1 cellular context compared by ENCODE assay signal in the genomic region with DNA sequence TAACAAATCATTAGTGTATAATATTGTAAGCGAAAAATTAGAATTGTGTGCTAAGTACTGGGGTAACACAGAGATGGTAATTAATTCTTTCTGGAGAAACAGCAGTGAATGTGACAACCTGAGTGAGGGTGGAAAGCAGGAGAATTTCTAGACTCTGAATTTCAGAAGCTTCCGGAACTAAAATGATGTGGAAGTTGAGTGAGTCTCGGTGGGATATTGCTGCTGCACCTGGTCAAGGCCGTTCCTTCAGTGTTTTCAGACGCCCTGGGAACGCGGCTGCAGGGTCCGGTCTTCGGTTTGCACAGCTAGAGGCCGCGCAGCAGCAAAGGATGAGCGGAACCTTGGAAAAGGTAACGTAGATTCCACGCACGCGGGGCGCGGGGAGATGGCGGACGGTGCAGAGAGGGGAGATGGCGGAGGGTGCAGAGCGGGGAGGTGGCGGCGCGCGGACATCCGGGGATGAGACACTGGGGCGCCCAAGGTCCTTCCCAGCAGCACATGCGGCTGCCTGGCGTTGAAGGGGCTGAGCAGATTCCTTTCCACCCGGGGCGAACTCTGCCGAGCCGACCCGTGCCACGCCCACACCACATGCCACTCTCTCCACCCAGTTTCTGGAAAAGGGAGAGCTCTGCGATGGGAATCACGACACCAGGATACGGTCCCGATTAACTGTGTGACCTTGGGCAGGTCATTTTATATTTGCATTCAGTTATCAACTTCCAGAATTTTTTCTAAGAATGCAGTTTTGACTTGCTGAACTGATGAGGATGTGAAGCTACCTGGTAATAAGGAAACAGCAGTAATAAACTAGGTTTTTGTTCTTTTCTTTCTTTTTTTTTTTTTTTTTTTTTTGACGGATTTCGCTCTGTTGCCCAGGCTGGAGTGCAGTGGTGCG.
TF ChIP-seq lines count a peak whose summit lies in the region.

A gene (plus strand): TSS at position 232 of the 895 bp plus-strand sequence. CDS start 98 bp downstream, at position 330.

TF ChIP-seq in HepG2, 621 proteins besides CTCF, POLR2A, EP300 and RAD21 (continued from another document and continues in another):
- TF ChIP-seq, protein P1, sequence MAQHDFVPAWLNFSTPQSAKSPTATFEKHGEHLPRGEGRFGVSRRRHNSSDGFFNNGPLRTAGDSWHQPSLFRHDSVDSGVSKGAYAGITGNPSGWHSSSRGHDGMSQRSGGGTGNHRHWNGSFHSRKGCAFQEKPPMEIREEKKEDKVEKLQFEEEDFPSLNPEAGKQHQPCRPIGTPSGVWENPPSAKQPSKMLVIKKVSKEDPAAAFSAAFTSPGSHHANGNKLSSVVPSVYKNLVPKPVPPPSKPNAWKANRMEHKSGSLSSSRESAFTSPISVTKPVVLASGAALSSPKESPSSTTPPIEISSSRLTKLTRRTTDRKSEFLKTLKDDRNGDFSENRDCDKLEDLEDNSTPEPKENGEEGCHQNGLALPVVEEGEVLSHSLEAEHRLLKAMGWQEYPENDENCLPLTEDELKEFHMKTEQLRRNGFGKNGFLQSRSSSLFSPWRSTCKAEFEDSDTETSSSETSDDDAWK (CRISPR knock-in tag; IDR thresholded peaks at IDR 0.05), result no peak
- TF ChIP-seq FOXK2 (IDR thresholded peaks at IDR 0.05), result peak; percentile 48; the same call in 1 of the 2 replicates
- no peak for TF ChIP-seq TBP (CRISPR knock-in tag; IDR thresholded peaks at IDR 0.05)
- TF ChIP-seq ZNF777 (CRISPR knock-in tag; IDR thresholded peaks at IDR 0.05), result peak; percentile 32; the same call in 1 of the 2 replicates
- TF ChIP-seq MBNL3 (CRISPR knock-in tag; conservative IDR thresholded peaks at IDR 0.05), result no peak
- TF ChIP-seq SIN3A (IDR thresholded peaks at IDR 0.05; ENCODE audit: borderline replicate concordance, low read depth, low read length), result peak; percentile 81; the same call in 1 of the 2 replicates
- TF ChIP-seq, protein P2, sequence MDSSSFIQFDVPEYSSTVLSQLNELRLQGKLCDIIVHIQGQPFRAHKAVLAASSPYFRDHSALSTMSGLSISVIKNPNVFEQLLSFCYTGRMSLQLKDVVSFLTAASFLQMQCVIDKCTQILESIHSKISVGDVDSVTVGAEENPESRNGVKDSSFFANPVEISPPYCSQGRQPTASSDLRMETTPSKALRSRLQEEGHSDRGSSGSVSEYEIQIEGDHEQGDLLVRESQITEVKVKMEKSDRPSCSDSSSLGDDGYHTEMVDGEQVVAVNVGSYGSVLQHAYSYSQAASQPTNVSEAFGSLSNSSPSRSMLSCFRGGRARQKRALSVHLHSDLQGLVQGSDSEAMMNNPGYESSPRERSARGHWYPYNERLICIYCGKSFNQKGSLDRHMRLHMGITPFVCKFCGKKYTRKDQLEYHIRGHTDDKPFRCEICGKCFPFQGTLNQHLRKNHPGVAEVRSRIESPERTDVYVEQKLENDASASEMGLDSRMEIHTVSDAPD (CRISPR knock-in tag; IDR thresholded peaks at IDR 0.05), result no peak; the same call in 1 of the 2 replicates
- TF ChIP-seq HMGA1 (CRISPR knock-in tag; conservative IDR thresholded peaks at IDR 0.05), result no peak
- no peak for TF ChIP-seq TP53 (CRISPR knock-in tag; conservative IDR thresholded peaks at IDR 0.05)
- 0 out of 2 replicates have a peak, but pooled peaks have one; percentile 83 for TF ChIP-seq GLI4 (CRISPR knock-in tag; IDR thresholded peaks at IDR 0.05; ENCODE audit: borderline replicate concordance)
- peak; percentile 88; the same call in 1 of the 2 replicates for TF ChIP-seq ZNF788 (CRISPR knock-in tag; IDR thresholded peaks at IDR 0.05; ENCODE audit: borderline replicate concordance)
- peak; percentile 77 for TF ChIP-seq KMT2A (CRISPR knock-in tag; IDR thresholded peaks at IDR 0.05)
- TF ChIP-seq, protein P3, sequence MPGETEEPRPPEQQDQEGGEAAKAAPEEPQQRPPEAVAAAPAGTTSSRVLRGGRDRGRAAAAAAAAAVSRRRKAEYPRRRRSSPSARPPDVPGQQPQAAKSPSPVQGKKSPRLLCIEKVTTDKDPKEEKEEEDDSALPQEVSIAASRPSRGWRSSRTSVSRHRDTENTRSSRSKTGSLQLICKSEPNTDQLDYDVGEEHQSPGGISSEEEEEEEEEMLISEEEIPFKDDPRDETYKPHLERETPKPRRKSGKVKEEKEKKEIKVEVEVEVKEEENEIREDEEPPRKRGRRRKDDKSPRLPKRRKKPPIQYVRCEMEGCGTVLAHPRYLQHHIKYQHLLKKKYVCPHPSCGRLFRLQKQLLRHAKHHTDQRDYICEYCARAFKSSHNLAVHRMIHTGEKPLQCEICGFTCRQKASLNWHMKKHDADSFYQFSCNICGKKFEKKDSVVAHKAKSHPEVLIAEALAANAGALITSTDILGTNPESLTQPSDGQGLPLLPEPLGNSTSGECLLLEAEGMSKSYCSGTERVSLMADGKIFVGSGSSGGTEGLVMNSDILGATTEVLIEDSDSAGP (CRISPR knock-in tag; IDR thresholded peaks at IDR 0.05; ENCODE audit: borderline replicate concordance), result peak; percentile 96
- TF ChIP-seq ZNF570 (CRISPR knock-in tag; IDR thresholded peaks at IDR 0.05; ENCODE audit: borderline replicate concordance), result peak; percentile 81; the same call in 1 of the 2 replicates
- peak; percentile 44; the same call in 1 of the 2 replicates for TF ChIP-seq SIX1 (CRISPR knock-in tag; IDR thresholded peaks at IDR 0.05; ENCODE audit: borderline replicate concordance)
- peak; percentile 44 for TF ChIP-seq IKZF4 (CRISPR knock-in tag; IDR thresholded peaks at IDR 0.05; ENCODE audit: borderline replicate concordance, low read depth, not compliant biosample characterization)
- peak; percentile 20; the same call in 1 of the 2 replicates for TF ChIP-seq ZNF264 (CRISPR knock-in tag; IDR thresholded peaks at IDR 0.05)
- 0 out of 2 replicates have a peak, but pooled peaks have one; percentile 35 for TF ChIP-seq ZNF75D (CRISPR knock-in tag; IDR thresholded peaks at IDR 0.05; ENCODE audit: borderline replicate concordance)
- TF ChIP-seq, protein P4, sequence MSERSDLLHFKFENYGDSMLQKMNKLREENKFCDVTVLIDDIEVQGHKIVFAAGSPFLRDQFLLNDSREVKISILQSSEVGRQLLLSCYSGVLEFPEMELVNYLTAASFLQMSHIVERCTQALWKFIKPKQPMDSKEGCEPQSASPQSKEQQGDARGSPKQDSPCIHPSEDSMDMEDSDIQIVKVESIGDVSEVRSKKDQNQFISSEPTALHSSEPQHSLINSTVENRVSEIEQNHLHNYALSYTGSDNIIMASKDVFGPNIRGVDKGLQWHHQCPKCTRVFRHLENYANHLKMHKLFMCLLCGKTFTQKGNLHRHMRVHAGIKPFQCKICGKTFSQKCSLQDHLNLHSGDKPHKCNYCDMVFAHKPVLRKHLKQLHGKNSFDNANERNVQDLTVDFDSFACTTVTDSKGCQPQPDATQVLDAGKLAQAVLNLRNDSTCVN (CRISPR knock-in tag; IDR thresholded peaks at IDR 0.05; ENCODE audit: borderline replicate concordance), result no peak; the same call in 1 of the 2 replicates
- peak; percentile 77; the same call in 1 of the 2 replicates for TF ChIP-seq ZNF724P (CRISPR knock-in tag; IDR thresholded peaks at IDR 0.05; ENCODE audit: borderline replicate concordance)
- TF ChIP-seq, protein P5, sequence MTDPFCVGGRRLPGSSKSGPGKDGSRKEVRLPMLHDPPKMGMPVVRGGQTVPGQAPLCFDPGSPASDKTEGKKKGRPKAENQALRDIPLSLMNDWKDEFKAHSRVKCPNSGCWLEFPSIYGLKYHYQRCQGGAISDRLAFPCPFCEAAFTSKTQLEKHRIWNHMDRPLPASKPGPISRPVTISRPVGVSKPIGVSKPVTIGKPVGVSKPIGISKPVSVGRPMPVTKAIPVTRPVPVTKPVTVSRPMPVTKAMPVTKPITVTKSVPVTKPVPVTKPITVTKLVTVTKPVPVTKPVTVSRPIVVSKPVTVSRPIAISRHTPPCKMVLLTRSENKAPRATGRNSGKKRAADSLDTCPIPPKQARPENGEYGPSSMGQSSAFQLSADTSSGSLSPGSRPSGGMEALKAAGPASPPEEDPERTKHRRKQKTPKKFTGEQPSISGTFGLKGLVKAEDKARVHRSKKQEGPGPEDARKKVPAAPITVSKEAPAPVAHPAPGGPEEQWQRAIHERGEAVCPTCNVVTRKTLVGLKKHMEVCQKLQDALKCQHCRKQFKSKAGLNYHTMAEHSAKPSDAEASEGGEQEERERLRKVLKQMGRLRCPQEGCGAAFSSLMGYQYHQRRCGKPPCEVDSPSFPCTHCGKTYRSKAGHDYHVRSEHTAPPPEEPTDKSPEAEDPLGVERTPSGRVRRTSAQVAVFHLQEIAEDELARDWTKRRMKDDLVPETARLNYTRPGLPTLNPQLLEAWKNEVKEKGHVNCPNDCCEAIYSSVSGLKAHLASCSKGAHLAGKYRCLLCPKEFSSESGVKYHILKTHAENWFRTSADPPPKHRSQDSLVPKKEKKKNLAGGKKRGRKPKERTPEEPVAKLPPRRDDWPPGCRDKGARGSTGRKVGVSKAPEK (CRISPR knock-in tag; IDR thresholded peaks at IDR 0.05; ENCODE audit: borderline replicate concordance), result no peak
- TF ChIP-seq, protein P6, sequence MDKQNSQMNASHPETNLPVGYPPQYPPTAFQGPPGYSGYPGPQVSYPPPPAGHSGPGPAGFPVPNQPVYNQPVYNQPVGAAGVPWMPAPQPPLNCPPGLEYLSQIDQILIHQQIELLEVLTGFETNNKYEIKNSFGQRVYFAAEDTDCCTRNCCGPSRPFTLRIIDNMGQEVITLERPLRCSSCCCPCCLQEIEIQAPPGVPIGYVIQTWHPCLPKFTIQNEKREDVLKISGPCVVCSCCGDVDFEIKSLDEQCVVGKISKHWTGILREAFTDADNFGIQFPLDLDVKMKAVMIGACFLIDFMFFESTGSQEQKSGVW (CRISPR knock-in tag; IDR thresholded peaks at IDR 0.05; ENCODE audit: borderline replicate concordance), result 0 out of 2 replicates have a peak, but pooled peaks have one; percentile 55
- TF ChIP-seq BHLHE40 (IDR thresholded peaks at IDR 0.05; ENCODE audit: low read length), result peak; percentile 33; the same call in 1 of the 2 replicates
- TF ChIP-seq ZSCAN22 (CRISPR knock-in tag; IDR thresholded peaks at IDR 0.05), result peak; percentile 83; the same call in 1 of the 2 replicates
- TF ChIP-seq TSC22D2 (CRISPR knock-in tag; IDR thresholded peaks at IDR 0.05; ENCODE audit: borderline replicate concordance), result peak; percentile 83; the same call in 1 of the 2 replicates
- TF ChIP-seq, protein P7, sequence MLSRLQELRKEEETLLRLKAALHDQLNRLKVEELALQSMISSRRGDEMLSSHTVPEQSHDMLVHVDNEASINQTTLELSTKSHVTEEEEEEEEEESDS (CRISPR knock-in tag; IDR thresholded peaks at IDR 0.05; ENCODE audit: borderline replicate concordance), result peak; percentile 76; the same call in 1 of the 2 replicates
- TF ChIP-seq, protein P8, sequence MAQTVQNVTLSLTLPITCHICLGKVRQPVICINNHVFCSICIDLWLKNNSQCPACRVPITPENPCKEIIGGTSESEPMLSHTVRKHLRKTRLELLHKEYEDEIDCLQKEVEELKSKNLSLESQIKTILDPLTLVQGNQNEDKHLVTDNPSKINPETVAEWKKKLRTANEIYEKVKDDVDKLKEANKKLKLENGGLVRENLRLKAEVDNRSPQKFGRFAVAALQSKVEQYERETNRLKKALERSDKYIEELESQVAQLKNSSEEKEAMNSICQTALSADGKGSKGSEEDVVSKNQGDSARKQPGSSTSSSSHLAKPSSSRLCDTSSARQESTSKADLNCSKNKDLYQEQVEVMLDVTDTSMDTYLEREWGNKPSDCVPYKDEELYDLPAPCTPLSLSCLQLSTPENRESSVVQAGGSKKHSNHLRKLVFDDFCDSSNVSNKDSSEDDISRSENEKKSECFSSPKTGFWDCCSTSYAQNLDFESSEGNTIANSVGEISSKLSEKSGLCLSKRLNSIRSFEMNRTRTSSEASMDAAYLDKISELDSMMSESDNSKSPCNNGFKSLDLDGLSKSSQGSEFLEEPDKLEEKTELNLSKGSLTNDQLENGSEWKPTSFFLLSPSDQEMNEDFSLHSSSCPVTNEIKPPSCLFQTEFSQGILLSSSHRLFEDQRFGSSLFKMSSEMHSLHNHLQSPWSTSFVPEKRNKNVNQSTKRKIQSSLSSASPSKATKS (CRISPR knock-in tag; IDR thresholded peaks at IDR 0.05), result 0 out of 2 replicates have a peak, but pooled peaks have one; percentile 61
- peak; percentile 93 for TF ChIP-seq DNMT1 (CRISPR knock-in tag; IDR thresholded peaks at IDR 0.05)
- TF ChIP-seq SOX5 (CRISPR knock-in tag; IDR thresholded peaks at IDR 0.05; ENCODE audit: borderline replicate concordance), result peak; percentile 50; the same call in 1 of the 2 replicates
- TF ChIP-seq GATAD2A (CRISPR knock-in tag; IDR thresholded peaks at IDR 0.05), result peak; percentile 59
- TF ChIP-seq ELF4 (CRISPR knock-in tag; IDR thresholded peaks at IDR 0.05; ENCODE audit: borderline replicate concordance), result peak; percentile 80; the same call in 1 of the 2 replicates
- TF ChIP-seq, protein P9, sequence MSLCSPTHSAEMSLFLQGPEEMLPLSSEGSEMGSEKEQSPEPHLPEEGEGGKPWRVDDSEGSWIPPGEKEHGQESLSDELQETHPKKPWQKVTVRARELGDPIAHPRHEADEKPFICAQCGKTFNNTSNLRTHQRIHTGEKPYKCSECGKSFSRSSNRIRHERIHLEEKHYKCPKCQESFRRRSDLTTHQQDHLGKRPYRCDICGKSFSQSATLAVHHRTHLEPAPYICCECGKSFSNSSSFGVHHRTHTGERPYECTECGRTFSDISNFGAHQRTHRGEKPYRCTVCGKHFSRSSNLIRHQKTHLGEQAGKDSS (CRISPR knock-in tag; IDR thresholded peaks at IDR 0.05; ENCODE audit: borderline replicate concordance, low read depth), result peak; percentile 88; the same call in 1 of the 2 replicates
- peak; percentile 91 for TF ChIP-seq ZFY (CRISPR knock-in tag; IDR thresholded peaks at IDR 0.05)
- peak; percentile 47; the same call in 1 of the 2 replicates for TF ChIP-seq RXRA (CRISPR knock-in tag; IDR thresholded peaks at IDR 0.05)
- TF ChIP-seq REXO4 (CRISPR knock-in tag; IDR thresholded peaks at IDR 0.05; ENCODE audit: borderline replicate concordance), result no peak
- TF ChIP-seq, protein P10, sequence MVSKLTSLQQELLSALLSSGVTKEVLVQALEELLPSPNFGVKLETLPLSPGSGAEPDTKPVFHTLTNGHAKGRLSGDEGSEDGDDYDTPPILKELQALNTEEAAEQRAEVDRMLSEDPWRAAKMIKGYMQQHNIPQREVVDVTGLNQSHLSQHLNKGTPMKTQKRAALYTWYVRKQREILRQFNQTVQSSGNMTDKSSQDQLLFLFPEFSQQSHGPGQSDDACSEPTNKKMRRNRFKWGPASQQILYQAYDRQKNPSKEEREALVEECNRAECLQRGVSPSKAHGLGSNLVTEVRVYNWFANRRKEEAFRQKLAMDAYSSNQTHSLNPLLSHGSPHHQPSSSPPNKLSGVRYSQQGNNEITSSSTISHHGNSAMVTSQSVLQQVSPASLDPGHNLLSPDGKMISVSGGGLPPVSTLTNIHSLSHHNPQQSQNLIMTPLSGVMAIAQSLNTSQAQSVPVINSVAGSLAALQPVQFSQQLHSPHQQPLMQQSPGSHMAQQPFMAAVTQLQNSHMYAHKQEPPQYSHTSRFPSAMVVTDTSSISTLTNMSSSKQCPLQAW (CRISPR knock-in tag; IDR thresholded peaks at IDR 0.05), result peak; percentile 94
- TF ChIP-seq ZMYM2 (CRISPR knock-in tag; IDR thresholded peaks at IDR 0.05), result peak; percentile 38; the same call in 1 of the 2 replicates
- peak; percentile 40 for TF ChIP-seq HNRNPK (IDR thresholded peaks at IDR 0.05; ENCODE audit: low read depth, low read length, poor library complexity, severe bottlenecking)
- TF ChIP-seq TCF12 (IDR thresholded peaks at IDR 0.05), result no peak
- TF ChIP-seq TCF12 (CRISPR knock-in tag; IDR thresholded peaks at IDR 0.05), result 0 out of 2 replicates have a peak, but pooled peaks have one; percentile 46
